ENCODE assay signal across 8 cellular contexts in the genomic region with DNA sequence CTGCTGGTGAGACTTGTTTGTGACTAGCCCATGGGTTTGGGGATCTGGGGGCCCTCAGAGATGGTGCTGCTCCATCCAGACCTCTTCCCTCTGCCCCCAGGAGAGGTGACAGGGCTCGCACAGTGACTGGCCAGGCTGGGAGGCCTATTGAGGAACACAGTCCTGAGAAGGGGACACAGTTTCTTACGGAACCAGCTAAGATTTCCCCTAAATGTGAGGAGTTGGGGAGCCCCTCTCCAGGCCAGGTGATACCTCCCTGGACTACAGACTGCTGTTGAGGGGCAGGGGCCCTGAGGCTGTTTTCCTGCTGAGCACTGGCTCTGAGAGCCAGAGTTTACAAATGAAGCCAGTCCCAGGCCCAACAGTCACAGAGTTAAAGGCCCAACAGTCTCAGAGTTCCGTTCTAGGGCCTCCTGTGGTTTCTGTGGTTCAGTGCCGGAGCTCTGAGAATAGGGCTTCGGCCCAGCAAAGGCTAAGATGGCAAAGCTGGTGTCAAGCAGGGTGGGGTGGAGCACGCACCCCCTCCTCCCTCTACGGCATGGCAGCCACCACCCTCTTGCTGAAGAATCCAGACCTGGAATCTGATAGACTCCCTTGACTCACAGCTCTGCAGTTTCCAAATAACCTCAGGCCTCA. TPM values are rescaled to one million over a fixed set of nuclear protein-coding genes. Genes with fewer than 3 reads are reported as not detected.
DNase-seq lines count a peak whose midpoint lies in the region; ATAC-seq and TF ChIP-seq lines count a peak whose summit lies in the region.

No MANE protein-coding gene starts in this region.

- no peaks in the 10 kb centered on the region for H3K9me3 ChIP-seq in colonic mucosa
- H3K9me3 ChIP-seq in tibial nerve: no peaks in the 10 kb centered on the region

- H3K4me3 ChIP-seq in colonic mucosa: no peak overlapping the region
- no peak overlapping the region for H3K4me3 ChIP-seq in tibial nerve

- H3K9ac ChIP-seq in colonic mucosa (ENCODE audit: low read depth in 2 of 2, low read length in 2 of 2): no peak overlapping the region

- no peak for TF ChIP-seq POLR2A in tibial nerve (IDR thresholded peaks at IDR 0.05)

- 82 to 86% methylated on average over 7 of the region's 7 CpGs for WGBS in tibial nerve, 2 donors

- H3K4me1 ChIP-seq in colonic mucosa (no peaks in the 10 kb centered on the region), tibial nerve (peaks cover 0 to 39% (median 19%) of the 10 kb centered on the region in 4 donors)

- ATAC-seq in HG03565 (IDR thresholded peaks at IDR 0.05; ENCODE audit: unreplicated experiment): no peak

- H3K27ac ChIP-seq in colonic mucosa: peak overlapping the region; percentile 55
- H3K27ac ChIP-seq in tibial nerve: peak overlapping the region in 3 of 4 donors; percentile 43 to 91 (median 75)

- TF ChIP-seq EP300 in tibial nerve (IDR thresholded peaks at IDR 0.05): no peak

- DNase-seq in activated T-cell treated with anti-CD3 and anti-CD28 coated beads, Interleukin-2, amount 50 U/mL, for 1 hour: peak; percentile 59
- DNase-seq in activated T-cell treated with anti-CD3 and anti-CD28 coated beads for 4 hours (no peak), NAMALWA (ENCODE audit: low spot score) (peak; percentile 59), colonic mucosa (no peak), tibial nerve (ENCODE audit: low spot score in 2 of 2) (no peak), NCI-H2171 treated with DMSO at 0.1 percent for 48 hours (lab: John Stamatoyannopoulos, UW) (no peak), NCI-H1105 treated with DMSO at 0.1 percent for 48 hours (lab: John Stamatoyannopoulos, UW) (no peak)

- H3K36me3 ChIP-seq in colonic mucosa: no peaks in the 10 kb centered on the region
- H3K36me3 ChIP-seq in tibial nerve: no peaks in the 10 kb centered on the region

- H3K27me3 ChIP-seq in colonic mucosa (no peaks in the 10 kb centered on the region), tibial nerve (no peaks in the 10 kb centered on the region)

- intact Hi-C loops in colonic mucosa (cut with DNase I): no loop called here

- no peak for TF ChIP-seq CTCF in colonic mucosa (IDR thresholded peaks at IDR 0.05)
- TF ChIP-seq CTCF in tibial nerve (IDR thresholded peaks at IDR 0.05): no peak

RNA-seq across cellular contexts. Expression of a gene that starts 1.1 kb away (rescaled TPM):
- total RNA-seq in colonic mucosa (10 to 100 TPM; 14.7 to 19.0 TPM), tibial nerve (10 to 100 TPM; 13.4 to 27.3 (median 24.8) TPM)

Comparison
In these comparisons a context has a peak if more than half of its experiments do, and no peak if none do; other contexts are left out.
1. DNase-seq: peak in activated T-cell treated with anti-CD3 and anti-CD28 coated beads, Interleukin-2, amount 50 U/mL, for 1 hour (single experiment) and NAMALWA (single experiment); none in activated T-cell treated with anti-CD3 and anti-CD28 coated beads for 4 hours (single experiment), colonic mucosa (single experiment), tibial nerve (0 of 2), NCI-H2171 treated with DMSO at 0.1 percent for 48 hours (single experiment) and NCI-H1105 treated with DMSO at 0.1 percent for 48 hours (single experiment).